ENCODE assay signal across 9 cellular contexts in the genomic region with DNA sequence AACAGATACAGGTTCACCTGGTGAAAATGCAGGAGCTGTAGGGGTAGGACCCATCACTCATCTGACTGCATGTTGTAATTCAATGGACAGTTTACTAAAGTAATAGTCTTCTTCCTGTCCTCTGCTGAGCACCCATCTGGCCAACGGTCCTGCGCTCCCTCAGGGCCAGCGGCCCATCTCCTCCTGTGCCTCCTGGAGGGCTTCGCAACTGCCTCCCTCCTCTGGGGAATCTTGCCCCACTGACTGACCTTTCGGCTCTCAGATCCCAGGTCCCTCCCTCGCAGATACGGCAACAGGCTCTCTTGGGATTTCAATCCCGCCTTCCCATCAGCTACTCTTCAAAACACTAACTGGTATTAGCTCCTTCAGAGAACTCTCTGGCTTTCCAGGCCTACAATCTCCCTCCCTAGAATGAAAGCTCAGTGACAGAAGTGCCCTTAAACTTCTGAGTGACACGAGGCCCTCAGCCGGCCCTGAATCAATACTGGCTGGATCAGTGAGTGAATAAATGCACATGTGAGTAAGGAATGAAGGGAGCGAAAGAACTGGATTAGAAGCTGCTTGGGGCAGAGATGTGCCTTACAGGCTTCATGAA. TPM values are rescaled to one million over a fixed set of nuclear protein-coding genes. Genes with fewer than 3 reads are reported as not detected.
DNase-seq lines count a peak whose midpoint lies in the region; FAIRE-seq and TF ChIP-seq lines count a peak whose summit lies in the region.
"Had no signal": no experiment of that assay in that cellular context is flagged by ENCODE, and none has a peak within 500 bp of the region (broad histone marks: within the 10 kb centered on the region; RNA-seq: fewer than 3 reads in every experiment).

No MANE protein-coding gene starts in this region.

- H2BK120ac ChIP-seq in neuronal stem cell (ENCODE audit: low read depth, low read length): no peak overlapping the region

- intact Hi-C loops in dendritic cell treated with granulocyte-macrophage colony-stimulating factor and Interleukin-4, amounts not matched to agents 40 ng/mL and 50 ng/mL, for 4 days (cut with micrococcal nuclease): loop anchor here (5.0 kb wide), 2 partner anchors 52 to 93 kb away; a partner anchor contains a TSS

- H3K4ac ChIP-seq in neuronal stem cell (ENCODE audit: low read length): no peak overlapping the region

- WGBS in neuronal stem cell (ENCODE audit: extremely low coverage in 2 of 2, insufficient read length in 2 of 2, insufficient replicate concordance in 1 of 2), 2 donors: no CpG with 5 or more reads among the region's 11 CpGs

- peak overlapping the region; percentile 82 for H3K4me2 ChIP-seq in neuronal stem cell (ENCODE audit: insufficient read depth, low read length, poor library complexity, severe bottlenecking)

- no peaks in the 10 kb centered on the region for H3K36me3 ChIP-seq in CD8-positive, alpha-beta memory T cell (ENCODE audit: insufficient read depth, low read length)
- H3K36me3 ChIP-seq in MG63 (no peaks in the 10 kb centered on the region), neuronal stem cell (replicated peaks in 1 of 2; ENCODE audit: control insufficient read depth in 2 of 2, insufficient read depth in 2 of 2, low read length in 2 of 2) (peaks cover 0 to 2% of the 10 kb centered on the region in 2 donors)

- H3K9ac ChIP-seq in neuronal stem cell (ENCODE audit: low read depth, low read length, poor library complexity): no peak overlapping the region

- peaks cover 15 to 24% (median 19%) of the 10 kb centered on the region in 3 donors for H3K4me1 Mint-ChIP-seq in CD8-positive, alpha-beta memory T cell
- H3K4me1 Mint-ChIP-seq in dendritic cell treated with granulocyte-macrophage colony-stimulating factor and Interleukin-4, amounts not matched to agents 40 ng/mL and 50 ng/mL, for 4 days (ENCODE audit: low read depth): peaks cover 26% of the 10 kb centered on the region

- H3K4me3 ChIP-seq in CD8-positive, alpha-beta memory T cell (ENCODE audit: low read length): peak overlapping the region; percentile 57
- H3K4me3 ChIP-seq in MG63: peak overlapping the region; percentile 90
- peak overlapping the region in 1 of 2 donors; percentile 72 for H3K4me3 ChIP-seq in neuronal stem cell (ENCODE audit: low read length in 2 of 2)

- peaks cover 0 to 10% (median 0%) of the 10 kb centered on the region in 3 donors for H3K36me3 Mint-ChIP-seq in CD8-positive, alpha-beta memory T cell
- H3K36me3 Mint-ChIP-seq in dendritic cell treated with granulocyte-macrophage colony-stimulating factor and Interleukin-4, amounts not matched to agents 40 ng/mL and 50 ng/mL, for 4 days (ENCODE audit: low read depth): peaks cover 16% of the 10 kb centered on the region

- H3K27ac ChIP-seq in CD8-positive, alpha-beta memory T cell (ENCODE audit: low read depth, low read length): peak overlapping the region; percentile 31
- no peak overlapping the region for H3K27ac ChIP-seq in neuronal stem cell (replicated peaks; ENCODE audit: low read length)

- no peak overlapping the region for H3K23ac ChIP-seq in neuronal stem cell (ENCODE audit: low read depth, low read length, poor library complexity)

- H2AK5ac ChIP-seq in neuronal stem cell (ENCODE audit: low read depth, low read length): no peak overlapping the region

- no peak overlapping the region for H3K18ac ChIP-seq in neuronal stem cell (ENCODE audit: low read length)

- H3K27ac Mint-ChIP-seq in CD8-positive, alpha-beta memory T cell: peak overlapping the region in 7 of 8 donors; percentile 66 to 99 (median 95)
- peak overlapping the region; percentile 88 for H3K27ac Mint-ChIP-seq in dendritic cell treated with granulocyte-macrophage colony-stimulating factor and Interleukin-4, amounts not matched to agents 40 ng/mL and 50 ng/mL, for 4 days

- H3K27me3 Mint-ChIP-seq in CD8-positive, alpha-beta memory T cell: no peaks in the 10 kb centered on the region
- H3K27me3 Mint-ChIP-seq in dendritic cell treated with granulocyte-macrophage colony-stimulating factor and Interleukin-4, amounts not matched to agents 40 ng/mL and 50 ng/mL, for 4 days: no peaks in the 10 kb centered on the region

- no peak overlapping the region for H2BK12ac ChIP-seq in neuronal stem cell (ENCODE audit: low read length)

- H3K4me3 Mint-ChIP-seq in CD8-positive, alpha-beta memory T cell: peak overlapping the region; percentile 87 to 96 (median 92)
- H3K4me3 Mint-ChIP-seq in dendritic cell treated with granulocyte-macrophage colony-stimulating factor and Interleukin-4, amounts not matched to agents 40 ng/mL and 50 ng/mL, for 4 days: peak overlapping the region; percentile 82

- H3K9me3 ChIP-seq in CD8-positive, alpha-beta memory T cell (ENCODE audit: low read length): no peaks in the 10 kb centered on the region
- H3K9me3 ChIP-seq in MG63: no peaks in the 10 kb centered on the region
- peaks cover 0 to 2% of the 10 kb centered on the region in 2 donors for H3K9me3 ChIP-seq in neuronal stem cell (replicated peaks in 1 of 2; ENCODE audit: control insufficient read depth in 2 of 2, insufficient read depth in 1 of 2, low read depth in 1 of 2, low read length in 2 of 2)

- no peak for FAIRE-seq in GM12892 (lab: Jason Lieb, UNC)

- POLR2A ChIA-PET in CD8-positive, alpha-beta memory T cell (lab: Charles Lee): interaction anchor here (0.6 kb wide), 1 partner anchor 124 kb away, joined by 3 read pairs; no protein-coding TSS in a partner anchor

- H3K4me1 ChIP-seq in CD8-positive, alpha-beta memory T cell (ENCODE audit: insufficient read depth, low read length): peaks cover 20% of the 10 kb centered on the region
- peaks cover 7% of the 10 kb centered on the region in 2 donors for H3K4me1 ChIP-seq in neuronal stem cell (ENCODE audit: control insufficient read depth in 2 of 2, insufficient read depth in 1 of 2, low read depth in 1 of 2, low read length in 2 of 2)

- no peak overlapping the region for H3K14ac ChIP-seq in neuronal stem cell (ENCODE audit: low read length)

- H2AFZ ChIP-seq in neuronal stem cell (ENCODE audit: low read length): peak overlapping the region; percentile 98

- H3K9me3 Mint-ChIP-seq in CD8-positive, alpha-beta memory T cell: no peaks in the 10 kb centered on the region
- H3K9me3 Mint-ChIP-seq in dendritic cell treated with granulocyte-macrophage colony-stimulating factor and Interleukin-4, amounts not matched to agents 40 ng/mL and 50 ng/mL, for 4 days: no peaks in the 10 kb centered on the region

- no peak overlapping the region for H2BK5ac ChIP-seq in neuronal stem cell (ENCODE audit: low read length)

- CTCF ChIA-PET in CD8-positive, alpha-beta memory T cell (lab: Charles Lee): interaction anchor here (1.1 to 1.7 kb wide), 2 partner anchors 187 to 193 kb away, joined by 3 read pairs; no protein-coding TSS in a partner anchor

- no peak overlapping the region for H4K8ac ChIP-seq in neuronal stem cell (ENCODE audit: low read depth, low read length)

- no peak for DNase-seq in CD8-positive, alpha-beta memory T cell
- DNase-seq in MG63 (no peak), neuronal stem cell (ENCODE audit: low spot score) (no peak), COLO829 (ENCODE audit: low spot score) (no peak), GM12892 (ENCODE audit: insufficient read length) (no peak), T-helper 9 cell (no peak)
- DNase-seq in stimulated activated naive CD4-positive, alpha-beta T cell (lab: John Stamatoyannopoulos, UW): no peak
- DNase-seq: stimulated activated CD4-positive, alpha-beta T cell treated with anti-CD3 and anti-CD28 coated beads, Interleukin-2, amount 100 ng/mL, for 24 hours had no signal

- no peaks in the 10 kb centered on the region for H3K27me3 ChIP-seq in CD8-positive, alpha-beta memory T cell (ENCODE audit: insufficient read depth, low read length, poor library complexity, severe bottlenecking)
- H3K27me3 ChIP-seq in MG63: no peaks in the 10 kb centered on the region
- H3K27me3 ChIP-seq in neuronal stem cell (ENCODE audit: control insufficient read depth in 3 of 3, insufficient read depth in 3 of 3, low read depth in 1 of 3, low read length in 3 of 3): no peaks in the 10 kb centered on the region

- no peak overlapping the region for H4K91ac ChIP-seq in neuronal stem cell (ENCODE audit: low read depth, low read length, poor library complexity)

- no peak overlapping the region for H2BK15ac ChIP-seq in neuronal stem cell (ENCODE audit: low read length)

- peaks cover 10% of the 10 kb centered on the region for H3K79me1 ChIP-seq in neuronal stem cell (ENCODE audit: low read depth, low read length)

- no peak for TF ChIP-seq POLR2A in GM12892 (IDR thresholded peaks at IDR 0.05; ENCODE audit: low read depth, low read length)

RNA-seq across cellular contexts. Expression of a gene that starts 1.3 kb away (rescaled TPM):
- total RNA-seq in CD8-positive, alpha-beta memory T cell: 10 to 100 TPM; 31.9 to 42.1 TPM
- 34.6 TPM for polyA plus RNA-seq in CD8-positive, alpha-beta memory T cell
- total RNA-seq in MG63 (2014; rRNA removed; shearing (Covaris generic); ENCODE audit: low replicate concordance): 39.9 and 53.5 TPM in 2 replicates
- polyA plus RNA-seq in neuronal stem cell (2013, experiment 1 of 2): 42.5 TPM
- polyA plus RNA-seq in neuronal stem cell (2013, experiment 2 of 2): 39.1 TPM
- 8.5 TPM for polyA plus RNA-seq in GM12892 (2012; ENCODE audit: missing spikeins)
